Comparison of ENCODE assay signal across 20 cellular contexts in the genomic region with DNA sequence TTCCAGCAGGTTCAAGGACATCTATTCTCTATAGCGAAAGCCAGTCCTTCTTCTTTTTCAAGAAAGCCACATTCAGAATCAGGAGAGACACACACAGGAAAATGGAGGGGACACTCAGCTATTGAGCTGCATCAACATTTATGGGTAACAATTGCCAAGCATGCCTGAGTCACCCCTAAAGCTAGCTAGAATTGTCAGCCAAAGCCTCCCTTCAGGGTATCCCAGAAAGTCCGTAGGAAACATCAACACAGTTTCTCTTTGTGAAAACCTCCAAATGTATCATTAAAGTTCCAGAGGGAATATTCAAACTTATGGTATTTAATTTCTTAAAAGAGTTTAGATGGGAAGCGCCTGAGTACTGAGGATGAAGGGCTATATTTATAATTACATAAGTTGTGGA.
DNase-seq lines count a peak whose midpoint lies in the region; ATAC-seq and TF ChIP-seq lines count a peak whose summit lies in the region.
"Had no signal": no experiment of that assay in that cellular context is flagged by ENCODE, and none has a peak within 500 bp of the region (broad histone marks: within the 10 kb centered on the region; RNA-seq: fewer than 3 reads in every experiment).

No MANE protein-coding gene starts in this region.

- H3K27me3 Mint-ChIP-seq in osteocyte (ENCODE audit: unreplicated experiment): no peaks in the 10 kb centered on the region
- H3K27me3 Mint-ChIP-seq: T-cell had no signal

- H3K9me2 ChIP-seq in Loucy (replicated peaks; ENCODE audit: low read depth, low read length): no peaks in the 10 kb centered on the region

- peak overlapping the region; percentile 42 for H3K4me3 Mint-ChIP-seq in osteocyte (ENCODE audit: unreplicated experiment)
- H3K4me3 Mint-ChIP-seq: T-cell had no signal

- TF ChIP-seq CTCF in Loucy (conservative IDR thresholded peaks at IDR 0.05; ENCODE audit: low read length): no peak
- no peak for TF ChIP-seq CTCF in fibroblast of mammary gland (conservative IDR thresholded peaks at IDR 0.05; ENCODE audit: control insufficient read depth, insufficient read depth, low read depth, low read length)
- no peak for TF ChIP-seq CTCF in osteocyte (IDR thresholded peaks at IDR 0.05)

- no peaks in the 10 kb centered on the region for H4K20me1 ChIP-seq in Loucy (ENCODE audit: insufficient read depth, low read length, poor library complexity, severe bottlenecking)

- H3F3A ChIP-seq in Loucy (ENCODE audit: low read depth): no peaks in the 10 kb centered on the region

- no peak overlapping the region for H3K4me2 ChIP-seq in Loucy (ENCODE audit: low read depth, low read length, poor library complexity, severe bottlenecking)

- H3K79me2 ChIP-seq in Loucy (ENCODE audit: insufficient read depth, low read length): no peaks in the 10 kb centered on the region

- H2AFZ ChIP-seq in Loucy (ENCODE audit: low read length): 0 out of 2 replicates have a peak overlapping the region, but pooled peaks have one; percentile 25

- peak overlapping the region; percentile 82 for H3K27ac Mint-ChIP-seq in osteocyte (ENCODE audit: unreplicated experiment)
- H3K27ac Mint-ChIP-seq: T-cell had no signal

- no peaks in the 10 kb centered on the region for H3K4me1 ChIP-seq in Loucy (ENCODE audit: insufficient read depth, low read length, poor library complexity, severe bottlenecking)
- H3K4me1 ChIP-seq: HAP-1 had no signal

- ATAC-seq in GM18858 (IDR thresholded peaks at IDR 0.05; ENCODE audit: unreplicated experiment): no peak
- ATAC-seq: PC-3, SK-N-SH treated with all-trans-retinoic acid at 6 μM for 48 hours, T-cell had no signal

- no peak overlapping the region for H3K9ac ChIP-seq in Loucy (ENCODE audit: low read depth, low read length, poor library complexity, severe bottlenecking)

- peaks cover 10% of the 10 kb centered on the region for H3K36me3 Mint-ChIP-seq in osteocyte (ENCODE audit: unreplicated experiment)
- H3K36me3 Mint-ChIP-seq: T-cell had no signal

- H3K36me3 ChIP-seq in Loucy (ENCODE audit: insufficient read depth, low read length): no peaks in the 10 kb centered on the region
- H3K36me3 ChIP-seq: HAP-1 had no signal

- DNase-seq in EL (peak; percentile 30), fibroblast of mammary gland (ENCODE audit: low read depth) (peak; percentile 15), osteocyte (ENCODE audit: extremely low spot score, unreplicated experiment) (no peak), NCI-H524 (lab: John Stamatoyannopoulos, UW) (no peak)
- DNase-seq in activated CD8-positive, alpha-beta memory T cell treated with anti-CD3 and anti-CD28 coated beads for 24 hours: no peak
- DNase-seq: AML-193, DMS 273 treated with DMSO at 0.1 percent for 48 hours, DND-41, GF-D8, NCI-H187, NCI-H226, NCI-H526, PC-3, RPMI8226, SIG-M5, T-cell had no signal

- H3K4me3 ChIP-seq in Loucy (ENCODE audit: low read length, poor library complexity, severe bottlenecking): no peak overlapping the region
- H3K4me3 ChIP-seq in fibroblast of mammary gland (ENCODE audit: control insufficient read depth, low read depth, low read length): no peak overlapping the region
- H3K4me3 ChIP-seq: HAP-1 had no signal

- H3K9me3 Mint-ChIP-seq in osteocyte (ENCODE audit: unreplicated experiment): peaks cover 10% of the 10 kb centered on the region

- H3K4me1 Mint-ChIP-seq in osteocyte (ENCODE audit: unreplicated experiment): peaks cover 22% of the 10 kb centered on the region
- H3K4me1 Mint-ChIP-seq: T-cell had no signal

- H3K9me3 ChIP-seq in Loucy (ENCODE audit: insufficient read depth, low read depth, low read length): no peaks in the 10 kb centered on the region
- H3K9me3 ChIP-seq: HAP-1 had no signal

- H3K27me3 ChIP-seq in Loucy (ENCODE audit: insufficient read depth, low read length, poor library complexity, severe bottlenecking): no peaks in the 10 kb centered on the region

Comparison
In these comparisons a context has a peak if more than half of its experiments do, and no peak if none do; other contexts are left out.
1. DNase-seq: peak in EL (single experiment) and fibroblast of mammary gland (single experiment); none in osteocyte (single experiment), NCI-H524 (0 of 2) and activated CD8-positive, alpha-beta memory T cell treated with anti-CD3 and anti-CD28 coated beads for 24 hours (single experiment).